ENCODE assay signal across 8 cellular contexts in genomic region chr3:46978985-46979944, GRCh38. TPM values are rescaled to one million over a fixed set of nuclear protein-coding genes. Genes with fewer than 3 reads are reported as not detected.
DNase-seq lines count a peak whose midpoint lies in the region; ATAC-seq and TF ChIP-seq lines count a peak whose summit lies in the region.

NBEAL2 (plus strand) TSS chr3:46979666; CDS start chr3:46979862, 196 bp downstream.

- H3K36me3 ChIP-seq in right lobe of liver = no peaks in the 10 kb centered on the region

- no peaks in the 10 kb centered on the region for H3K27me3 ChIP-seq in dorsolateral prefrontal cortex
- no peaks in the 10 kb centered on the region for H3K27me3 ChIP-seq in right lobe of liver

- ATAC-seq in GM19395 (IDR thresholded peaks at IDR 0.05; ENCODE audit: unreplicated experiment) (peak; percentile 75), HG03558 (IDR thresholded peaks at IDR 0.05; ENCODE audit: extremely low read depth, unreplicated experiment) (peak; percentile 50), right lobe of liver (peak; percentile 80 to 88 (median 81))

- H3K4me1 ChIP-seq in right lobe of liver = peaks cover 0 to 26% (median 1%) of the 10 kb centered on the region in 4 donors

- H3K4me3 ChIP-seq in dorsolateral prefrontal cortex = peak within 1 kb of the TSS; percentile 50 to 89 (median 71)
- peak within 1 kb of the TSS; percentile 63 to 64 (median 64) for H3K4me3 ChIP-seq in right lobe of liver

- H3K27ac ChIP-seq in dorsolateral prefrontal cortex (peak within 1 kb of the TSS in 49 of 59 donors; percentile 15 to 84 (median 68)), right lobe of liver (peak within 1 kb of the TSS; percentile 58 to 90 (median 77))

- intact Hi-C loops in dorsolateral prefrontal cortex (cut with DNase I) (loop anchor here (5.0 to 10.0 kb wide), 5 partner anchors 42 to 303 kb away; partner anchors contain the start of genes KIF9 (in 2 of the 2), KLHL18 (in 2 of the 2), SETD2 (in 1 of the 2) and TMIE (in 1 of the 2)), right lobe of liver (cut with DNase I) (no loop called here)

- peak; percentile 92 for TF ChIP-seq POLR2A in right lobe of liver (IDR thresholded peaks at IDR 0.05)

- TF ChIP-seq CTCF in dorsolateral prefrontal cortex (IDR thresholded peaks at IDR 0.05 in 54 of 56, conservative IDR thresholded peaks at IDR 0.05 in 2 of 56; ENCODE audit: low read depth in 1 of 56, partially characterized antibody in 56 of 56) = peak in 11 of 56 donors; percentile 7 to 37 (median 10)
- TF ChIP-seq CTCF in right lobe of liver (IDR thresholded peaks at IDR 0.05) = peak in 3 of 4 donors; percentile 8 to 23 (median 18)

- WGBS in right lobe of liver (ENCODE audit: insufficient coverage, low coverage, low lambda C conversion rate, missing lambda C conversion rate) = 0% methylated on average over 14 of the region's 73 CpGs

- DNase-seq in CD1c-positive myeloid dendritic cell (ENCODE audit: extremely low spot score) (peak; percentile 97), NCI-H774 (lab: John Stamatoyannopoulos, UW) (peak; percentile 81), dorsolateral prefrontal cortex (peak; percentile 51 to 90 (median 78)), right lobe of liver (peak; percentile 99)
- DNase-seq in activated CD4-positive, alpha-beta T cell treated with anti-CD3 and anti-CD28 coated beads, Interleukin-2, amount 50 U/mL, for 4 hours = peak; percentile 94 to 95
- DNase-seq in stimulated activated CD4-positive, alpha-beta T cell treated with anti-CD3 and anti-CD28 coated beads, Interleukin-4, amount 100 ng/mL, for 24 hours = peak; percentile 96

- H3K9me3 ChIP-seq in right lobe of liver = no peaks in the 10 kb centered on the region

RNA-seq across cellular contexts. Expression of gene NBEAL2, which starts in this region (rescaled TPM):
- 10 to 100 TPM in 112 of 120 experiments, 1 to 10 TPM in 8; 8.2 to 41.7 (median 16.9) TPM for total RNA-seq in dorsolateral prefrontal cortex
- 10 to 100 TPM in 5 of 6 experiments, 1 to 10 TPM in 1; 8.9 to 11.7 (median 10.8) TPM for total RNA-seq in right lobe of liver

Comparison
In these comparisons a context has a peak if more than half of its experiments do, and no peak if none do; other contexts are left out.
1. Peak in every context shown above with its lines: DNase-seq, ATAC-seq, H3K4me3 ChIP-seq and H3K27ac ChIP-seq.
2. intact Hi-C loops: an anchor here in dorsolateral prefrontal cortex (5.0 to 10.0 kb wide); none called in right lobe of liver.